In the genomic region with DNA sequence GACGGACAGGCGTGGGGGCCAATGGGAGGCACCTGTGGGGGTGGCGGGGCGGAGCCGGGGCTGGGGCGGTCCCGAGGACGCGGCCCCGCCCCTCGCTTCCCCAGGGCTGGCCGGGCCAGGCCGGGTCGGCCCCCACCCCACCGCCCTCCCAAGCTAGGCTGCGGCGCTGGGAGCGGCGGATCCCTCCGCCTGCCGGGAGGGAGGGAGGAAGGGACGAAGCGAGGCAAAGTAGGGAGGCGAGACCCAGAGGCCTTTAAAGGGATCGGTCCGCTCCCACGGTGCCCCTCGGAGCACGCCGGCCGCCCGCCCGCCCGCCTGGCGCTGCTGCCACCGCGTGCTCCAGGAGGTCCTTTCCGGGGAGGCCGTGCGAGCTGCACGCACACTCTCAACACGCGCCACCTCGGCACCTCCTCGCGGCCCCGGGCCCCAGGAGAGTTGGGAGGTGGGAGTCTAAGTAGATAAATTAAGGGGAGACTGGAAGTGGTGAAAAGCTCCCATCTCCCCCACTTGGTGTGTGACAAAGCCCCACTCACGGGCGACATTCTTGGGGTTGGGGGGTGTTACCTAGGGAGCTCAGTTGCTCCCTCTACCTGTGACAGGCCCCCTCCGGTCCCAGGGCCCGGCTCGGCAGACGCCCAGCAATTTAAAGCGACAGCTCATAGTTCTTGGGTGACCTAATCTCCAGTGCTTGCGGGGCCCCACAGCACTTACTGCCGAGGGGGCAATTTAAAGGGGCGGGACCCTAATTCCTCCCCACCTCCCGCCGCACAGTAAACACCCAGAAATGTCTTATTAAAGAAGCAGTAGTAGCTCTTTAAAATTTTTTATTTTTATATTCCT, we compare ENCODE assay signal across 8 cellular contexts. TPM values are rescaled to one million over a fixed set of nuclear protein-coding genes. Genes with fewer than 3 reads are reported as not detected.
DNase-seq lines count a peak whose midpoint lies in the region; ATAC-seq and TF ChIP-seq lines count a peak whose summit lies in the region.

No MANE protein-coding gene starts in this region.

- H3K36me3 Mint-ChIP-seq in CD4-positive, alpha-beta T cell (ENCODE audit: low read depth) = peaks cover 25% of the 10 kb centered on the region
- H3K36me3 Mint-ChIP-seq in activated CD4-positive, alpha-beta memory T cell treated with anti-CD3 and anti-CD28 coated beads for 36 hours = no peaks in the 10 kb centered on the region

- POLR2A ChIA-PET in CD4-positive, alpha-beta T cell (lab: Charles Lee) = interaction anchor here (0.6 to 6.3 kb wide), 46 partner anchors 8 to 524 kb away, joined by 3 to 145 read pairs (median 5); a partner anchor contains a TSS
- POLR2A ChIA-PET in activated CD4-positive, alpha-beta memory T cell treated with anti-CD3 and anti-CD28 coated beads for 36 hours (lab: Charles Lee) = interaction anchor here (0.8 to 7.8 kb wide), 14 partner anchors 10 to 288 kb away, joined by 3 to 103 read pairs (median 6); a partner anchor contains a TSS

- H3K4me3 ChIP-seq in dorsolateral prefrontal cortex (peak overlapping the region; percentile 70 to 100 (median 98)), lower lobe of right lung (peak overlapping the region; percentile 88)

- DNase-seq in CD4-positive, alpha-beta T cell = peak; percentile 90 to 96 (median 92)
- DNase-seq in HK-2 (ENCODE audit: unreplicated experiment) = peak; percentile 95
- DNase-seq in NCI-H82 (lab: John Stamatoyannopoulos, UW) = peak; percentile 98
- peak; percentile 95 for DNase-seq in activated CD4-positive, alpha-beta memory T cell treated with anti-CD3 and anti-CD28 coated beads for 36 hours
- peak; percentile 87 to 97 (median 94) for DNase-seq in dorsolateral prefrontal cortex
- peak; percentile 93 for DNase-seq in lower lobe of right lung
- peak; percentile 80 to 97 (median 89) for DNase-seq in stimulated activated CD4-positive, alpha-beta T cell treated with anti-CD3 and anti-CD28 coated beads, TNF-alpha, amount 100 ng/mL, for 1 hour (ENCODE audit: low read depth in 3 of 3, low spot score in 1 of 3)

- peaks cover 82% of the 10 kb centered on the region for H3K4me1 Mint-ChIP-seq in CD4-positive, alpha-beta T cell (ENCODE audit: low read depth)
- peaks cover 74% of the 10 kb centered on the region for H3K4me1 Mint-ChIP-seq in activated CD4-positive, alpha-beta memory T cell treated with anti-CD3 and anti-CD28 coated beads for 36 hours (ENCODE audit: low read depth)

- H3K9me3 ChIP-seq in CD4-positive, alpha-beta T cell (ENCODE audit: control insufficient read depth, low read length) = no peaks in the 10 kb centered on the region
- no peaks in the 10 kb centered on the region for H3K9me3 ChIP-seq in lower lobe of right lung

- H3K27me3 Mint-ChIP-seq in CD4-positive, alpha-beta T cell = no peaks in the 10 kb centered on the region
- no peaks in the 10 kb centered on the region for H3K27me3 Mint-ChIP-seq in activated CD4-positive, alpha-beta memory T cell treated with anti-CD3 and anti-CD28 coated beads for 36 hours

- peak overlapping the region; percentile 97 for H3K27ac Mint-ChIP-seq in CD4-positive, alpha-beta T cell
- H3K27ac Mint-ChIP-seq in activated CD4-positive, alpha-beta memory T cell treated with anti-CD3 and anti-CD28 coated beads for 36 hours = peak overlapping the region; percentile 91

- intact Hi-C loops in CD4-positive, alpha-beta T cell (cut with DNase I, micrococcal nuclease) = loop anchor here (1.0 to 10.0 kb wide), 7 partner anchors 21 to 264 kb away; a partner anchor contains a TSS
- intact Hi-C loops in activated CD4-positive, alpha-beta memory T cell treated with anti-CD3 and anti-CD28 coated beads for 36 hours (cut with micrococcal nuclease) = loop anchor here (1.0 to 10.0 kb wide), 8 partner anchors 12 to 406 kb away; a partner anchor contains a TSS
- intact Hi-C loops in dorsolateral prefrontal cortex (cut with DNase I) (loop anchor here (1.0 to 10.0 kb wide), 3 partner anchors 44 to 224 kb away; a partner anchor contains a TSS), lower lobe of right lung (cut with DNase I) (no loop called here)

- H3K36me3 ChIP-seq in lower lobe of right lung = no peaks in the 10 kb centered on the region

- peak overlapping the region; percentile 97 for H3K4me3 Mint-ChIP-seq in CD4-positive, alpha-beta T cell
- peak overlapping the region; percentile 92 for H3K4me3 Mint-ChIP-seq in activated CD4-positive, alpha-beta memory T cell treated with anti-CD3 and anti-CD28 coated beads for 36 hours

- peaks cover 75% of the 10 kb centered on the region for H3K4me1 ChIP-seq in lower lobe of right lung

- peak; percentile 74 for TF ChIP-seq CTCF in CD4-positive, alpha-beta T cell (IDR thresholded peaks at IDR 0.05)
- TF ChIP-seq CTCF in dorsolateral prefrontal cortex (IDR thresholded peaks at IDR 0.05 in 54 of 56, conservative IDR thresholded peaks at IDR 0.05 in 2 of 56; ENCODE audit: low read depth in 1 of 56, partially characterized antibody in 56 of 56) (peak in 54 of 56 donors; percentile 29 to 77 (median 58)), lower lobe of right lung (IDR thresholded peaks at IDR 0.05) (peak; percentile 47)

- CTCF ChIA-PET in CD4-positive, alpha-beta T cell (lab: Charles Lee) = interaction anchor here (0.6 to 5.8 kb wide), 19 partner anchors 9 to 116 kb away, joined by 3 to 77 read pairs (median 5); a partner anchor contains a TSS
- CTCF ChIA-PET in activated CD4-positive, alpha-beta memory T cell treated with anti-CD3 and anti-CD28 coated beads for 36 hours (lab: Charles Lee) = interaction anchor here (0.6 to 11.4 kb wide), 19 partner anchors 8 to 123 kb away, joined by 3 to 180 read pairs (median 5); a partner anchor contains a TSS

- H3K27me3 ChIP-seq in CD4-positive, alpha-beta T cell (ENCODE audit: control insufficient read depth, insufficient read depth, low read length) = no peaks in the 10 kb centered on the region
- H3K27me3 ChIP-seq in dorsolateral prefrontal cortex (no peaks in the 10 kb centered on the region), lower lobe of right lung (ENCODE audit: low read depth) (no peaks in the 10 kb centered on the region)

- peak; percentile 63 for ATAC-seq in CD4-positive, alpha-beta T cell (ENCODE audit: poor library complexity)
- ATAC-seq in GM19452 (IDR thresholded peaks at IDR 0.05; ENCODE audit: unreplicated experiment) (peak; percentile 52), lower lobe of right lung (peak; percentile 88 to 93)

- H3K27ac ChIP-seq in CD4-positive, alpha-beta T cell (ENCODE audit: low read depth, low read length) = peak overlapping the region; percentile 96
- H3K27ac ChIP-seq in dorsolateral prefrontal cortex (peak overlapping the region; percentile 97 to 100 (median 100)), lower lobe of right lung (peak overlapping the region; percentile 100)

- no peaks in the 10 kb centered on the region for H3K9me3 Mint-ChIP-seq in CD4-positive, alpha-beta T cell
- no peaks in the 10 kb centered on the region for H3K9me3 Mint-ChIP-seq in activated CD4-positive, alpha-beta memory T cell treated with anti-CD3 and anti-CD28 coated beads for 36 hours

RNA-seq across cellular contexts. Expression of a gene that starts 0.5 kb away (rescaled TPM):
- 100 to 1,000 TPM; 155 to 162 TPM for total RNA-seq in CD4-positive, alpha-beta T cell
- total RNA-seq in activated CD4-positive, alpha-beta memory T cell treated with anti-CD3 and anti-CD28 coated beads for 36 hours = 10 to 100 TPM; 35.9 to 39.7 TPM
- total RNA-seq in dorsolateral prefrontal cortex (100 to 1,000 TPM in 40 of 120 experiments, 10 to 100 TPM in 80; 63.8 to 123 (median 93.8) TPM), lower lobe of right lung (51.0 TPM)

Comparison
In these comparisons a context has a peak if more than half of its experiments do, and no peak if none do; other contexts are left out.
1. Peak in every context shown above with its lines: DNase-seq, ATAC-seq, H3K4me3 ChIP-seq and H3K27ac ChIP-seq.